8 cellular contexts compared by ENCODE assay signal in genomic region chr2:218659258-218659987, GRCh38. TPM values are rescaled to one million over a fixed set of nuclear protein-coding genes. Genes with fewer than 3 reads are reported as not detected.
DNase-seq lines count a peak whose midpoint lies in the region; ATAC-seq, FAIRE-seq and TF ChIP-seq lines count a peak whose summit lies in the region.

Gene BCS1L, plus strand, starts transcription at chr2:218659683. Its CDS starts 1,305 bp downstream, at chr2:218660988.
Gene ZNF142, minus strand, starts transcription at chr2:218659623. Its CDS starts 3,194 bp downstream, at chr2:218656429.

- peaks cover 33 to 34% (median 34%) of the 10 kb centered on the region in 3 donors for H3K4me1 Mint-ChIP-seq in T-cell

- peak within 1 kb of the TSS; percentile 83 to 88 for H3K27ac Mint-ChIP-seq in T-cell

- H3K9me3 ChIP-seq in adipocyte (ENCODE audit: control insufficient read depth, low read length) (no peaks in the 10 kb centered on the region), heart left ventricle (no peaks in the 10 kb centered on the region), transverse colon (no peaks in the 10 kb centered on the region)

- H3K27me3 Mint-ChIP-seq in T-cell, result no peaks in the 10 kb centered on the region

- ATAC-seq in HG02840 (IDR thresholded peaks at IDR 0.05; ENCODE audit: low FRiP score, unreplicated experiment) (peak; percentile 93), T-cell (replicated peaks in 1 of 4) (peak; percentile 97 to 99 (median 98)), heart left ventricle (peak; percentile 89 to 98 (median 96))

- peaks cover 46% of the 10 kb centered on the region for H3K36me3 ChIP-seq in adipocyte (ENCODE audit: control insufficient read depth, insufficient read depth, low read length, severe bottlenecking)
- peaks cover 0 to 65% (median 59%) of the 10 kb centered on the region in 9 donors for H3K36me3 ChIP-seq in heart left ventricle
- peaks cover 0 to 23% (median 8%) of the 10 kb centered on the region in 4 donors for H3K36me3 ChIP-seq in transverse colon

- peak within 1 kb of the TSS; percentile 82 to 96 (median 91) for H3K4me3 Mint-ChIP-seq in T-cell

- H3K9ac ChIP-seq in adipocyte (ENCODE audit: low read length), result peak within 1 kb of the TSS; percentile 88

- H3K27ac ChIP-seq in heart left ventricle (peak within 1 kb of the TSS; percentile 45 to 91 (median 82)), transverse colon (peak within 1 kb of the TSS; percentile 79 to 88 (median 82))

- peak; percentile 77; the same call in 1 of the 2 replicates for TF ChIP-seq POLR2A in GM12892 (IDR thresholded peaks at IDR 0.05; ENCODE audit: low read depth, low read length)
- peak in 1 of 2 donors; percentile 81 for TF ChIP-seq POLR2A in heart left ventricle (IDR thresholded peaks at IDR 0.05)
- TF ChIP-seq POLR2A in transverse colon (IDR thresholded peaks at IDR 0.05), result peak; percentile 62

- H3K36me3 Mint-ChIP-seq in T-cell, result peaks cover 37% of the 10 kb centered on the region

- H3K9me3 Mint-ChIP-seq in T-cell, result no peaks in the 10 kb centered on the region

- H3K27me3 ChIP-seq in adipocyte (replicated peaks; ENCODE audit: control insufficient read depth, insufficient read depth, low read length), result no peaks in the 10 kb centered on the region
- no peaks in the 10 kb centered on the region for H3K27me3 ChIP-seq in heart left ventricle
- no peaks in the 10 kb centered on the region for H3K27me3 ChIP-seq in transverse colon

- in situ Hi-C loops in transverse colon (cut with MboI; ENCODE audit: low pct_ligation_motif_present in 1 of 4, low pct_unique_long_range_greater_than_20kb in 1 of 4, low sequenced_read_pairs in 3 of 4), result no loop called here

- DNase-seq in GM12892 (ENCODE audit: insufficient read length), result peak; percentile 92
- DNase-seq in NCI-H146 (lab: John Stamatoyannopoulos, UW), result peak; percentile 87
- DNase-seq in T-cell, result peak; percentile 82 to 96 (median 90)
- DNase-seq in adipocyte (ENCODE audit: low read depth), result peak; percentile 89
- DNase-seq in heart left ventricle, result peak; percentile 92 to 95 (median 95)
- peak; percentile 88 for DNase-seq in pons (ENCODE audit: low spot score)
- peak; percentile 95 for DNase-seq in transverse colon

- POLR2A ChIA-PET in T-cell (lab: Charles Lee), result interaction anchor here (0.6 to 2.4 kb wide), 6 partner anchors 12 to 730 kb away, joined by 3 to 10 read pairs (median 6); partner anchors contain the start of genes RNF25 (in 1 of the 2), STK36 (in 1 of the 2) and USP37 (in 1 of the 2)

- TF ChIP-seq EP300 in transverse colon (IDR thresholded peaks at IDR 0.05; ENCODE audit: low read depth), result no peak

- CTCF ChIA-PET in T-cell (lab: Charles Lee), result interaction anchor here (0.5 to 2.7 kb wide), 19 partner anchors 11 to 729 kb away, joined by 3 to 16 read pairs (median 4); partner anchors contain the start of genes DNPEP (in 1 of the 2), RNF25 (in 1 of the 2), STK36 (in 1 of the 2) and USP37 (in 1 of the 2)

- H3K4me1 ChIP-seq in adipocyte (ENCODE audit: control insufficient read depth, insufficient read depth, low read length) (peaks cover 11% of the 10 kb centered on the region), heart left ventricle (peaks cover 0 to 45% (median 25%) of the 10 kb centered on the region in 12 donors), transverse colon (peaks cover 14 to 21% (median 17%) of the 10 kb centered on the region in 4 donors)

- intact Hi-C loops in heart left ventricle (cut with DNase I), result loop anchor here in 7 of 10 donors (1.0 to 10.0 kb wide), 8 partner anchors 13 to 255 kb away; partner anchors contain the start of genes CNOT9 (in 3 of the 7), USP37 (in 3 of the 7), RNF25 (in 1 of the 7) and STK36 (in 1 of the 7)
- intact Hi-C loops in transverse colon (cut with DNase I; ENCODE audit: low total_unique reads), result no loop called here

- H3K4me3 ChIP-seq in adipocyte (ENCODE audit: low read length) (peak within 1 kb of the TSS; percentile 94), heart left ventricle (peak within 1 kb of the TSS; percentile 60 to 96 (median 88)), transverse colon (peak within 1 kb of the TSS; percentile 59 to 98 (median 71))

- WGBS in heart left ventricle, 4 donors, result 0 to 1% (median 0%) methylated on average over 47 to 49 of the region's 49 CpGs
- 0% methylated on average over 43 of the region's 49 CpGs; no CpG with 5 or more reads in 1 of the 2 donors for WGBS in transverse colon (ENCODE audit: low coverage in 1 of 2), 2 donors

- TF ChIP-seq CTCF in heart left ventricle (IDR thresholded peaks at IDR 0.05), result no peak
- no peak for TF ChIP-seq CTCF in transverse colon (IDR thresholded peaks at IDR 0.05)

- peak; percentile 97 for FAIRE-seq in GM12892 (lab: Jason Lieb, UNC)

RNA-seq across cellular contexts. Expression of gene BCS1L, which starts in this region (rescaled TPM):
- polyA plus RNA-seq in GM12892 (2012; ENCODE audit: missing spikeins), result 51.7 TPM
- 10 to 100 TPM; 31.4 to 71.1 (median 54.2) TPM for total RNA-seq in T-cell
- 10 to 100 TPM; 27.3 to 53.2 (median 43.7) TPM for total RNA-seq in heart left ventricle
- polyA plus RNA-seq in heart left ventricle, result 10 to 100 TPM; 43.3 to 54.7 TPM
- total RNA-seq in transverse colon, result 10 to 100 TPM; 40.3 to 51.3 (median 42.8) TPM

RNA-seq across cellular contexts. Expression of gene ZNF142, which starts in this region (rescaled TPM):
- polyA plus RNA-seq in GM12892 (2012; ENCODE audit: missing spikeins), result 8.8 TPM
- total RNA-seq in T-cell (10 to 100 TPM; 38.1 to 65.0 (median 58.7) TPM), heart left ventricle (10 to 100 TPM; 18.1 to 46.0 (median 21.8) TPM), transverse colon (10 to 100 TPM; 18.5 to 58.0 (median 24.5) TPM)
- polyA plus RNA-seq in heart left ventricle, result 10 to 100 TPM; 10.4 to 12.6 TPM

Comparison
In these comparisons a context has a peak if more than half of its experiments do, and no peak if none do; other contexts are left out.
1. Peak in every context shown above with its lines: DNase-seq, ATAC-seq, H3K4me3 ChIP-seq and H3K27ac ChIP-seq.